ENCODE assay signal across 18 cellular contexts in the genomic region with DNA sequence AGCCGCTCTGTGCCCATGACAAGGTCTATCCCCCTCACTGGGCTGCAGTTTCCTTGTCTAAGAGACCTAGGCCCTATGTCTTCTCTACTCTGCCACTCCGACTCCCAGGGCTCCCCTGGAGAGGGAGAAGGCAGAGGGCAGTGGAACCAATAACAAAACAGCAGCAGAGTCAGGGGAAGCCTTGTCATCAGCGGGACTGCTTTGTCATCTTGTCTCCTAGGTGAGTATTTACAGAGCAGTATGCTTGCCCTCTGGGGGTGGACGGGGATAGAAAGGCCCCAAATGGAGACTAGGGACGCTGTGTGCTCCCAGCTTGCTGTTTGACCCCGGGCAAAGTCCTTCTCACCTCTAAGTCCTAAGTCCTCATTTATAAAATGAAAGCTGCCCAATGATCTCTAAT.
DNase-seq lines count a peak whose midpoint lies in the region; ATAC-seq and TF ChIP-seq lines count a peak whose summit lies in the region.
"Had no signal": no experiment of that assay in that cellular context is flagged by ENCODE, and none has a peak within 500 bp of the region (broad histone marks: within the 10 kb centered on the region; RNA-seq: fewer than 3 reads in every experiment).

No MANE protein-coding gene starts in this region.

- no peaks in the 10 kb centered on the region for H3K27me3 ChIP-seq in Karpas-422 (ENCODE audit: low read length)
- H3K27me3 ChIP-seq in GM23248 (replicated peaks; ENCODE audit: insufficient read depth), result peaks cover 6% of the 10 kb centered on the region

- WGBS in GM23248 (ENCODE audit: low coverage in 1 of 2, low lambda C conversion rate in 2 of 2, missing lambda C conversion rate in 2 of 2), 2 experiments, result 39 to 41% methylated on average over 6 of the region's 6 CpGs

- H3K4me1 Mint-ChIP-seq in WTC11, result peaks cover 4% of the 10 kb centered on the region
- H3K4me1 Mint-ChIP-seq in stimulated activated effector memory CD8-positive, alpha-beta T cell treated with anti-CD3 and anti-CD28 coated beads, Interleukin-12 subunit alpha, Interleukin-12 subunit beta, amount 100 ng/mL, for 72 hours, result no peaks in the 10 kb centered on the region
- H3K4me1 Mint-ChIP-seq: CD4-positive, alpha-beta memory T cell had no signal

- H3K27me3 Mint-ChIP-seq in WTC11 (ENCODE audit: low read depth), result no peaks in the 10 kb centered on the region

- no peaks in the 10 kb centered on the region for H3K9me2 ChIP-seq in Karpas-422 (replicated peaks; ENCODE audit: insufficient read depth, low read length)
- H3K9me2 ChIP-seq in GM23248 (ENCODE audit: insufficient read depth), result no peaks in the 10 kb centered on the region

- H3K27ac Mint-ChIP-seq in WTC11, result no peak overlapping the region
- H3K27ac Mint-ChIP-seq in stimulated activated effector memory CD8-positive, alpha-beta T cell treated with anti-CD3 and anti-CD28 coated beads, Interleukin-12 subunit alpha, Interleukin-12 subunit beta, amount 100 ng/mL, for 72 hours, result no peak overlapping the region
- H3K27ac Mint-ChIP-seq: CD4-positive, alpha-beta memory T cell; HFFc6 had no signal

- H3K9ac ChIP-seq in Karpas-422 (ENCODE audit: low read length) (no peak overlapping the region), GM23248 (no peak overlapping the region)

- no peak for TF ChIP-seq CTCF in WTC11 (IDR thresholded peaks at IDR 0.05)

- H3K36me3 ChIP-seq in Karpas-422 (ENCODE audit: insufficient read depth, low read length), result no peaks in the 10 kb centered on the region
- H3K36me3 ChIP-seq in GM23248 (ENCODE audit: low read depth), result no peaks in the 10 kb centered on the region
- H3K36me3 ChIP-seq: HAP-1 had no signal

- H3K4me3 ChIP-seq in Karpas-422 (ENCODE audit: low read length) (no peak overlapping the region), GM23248 (no peak overlapping the region)
- H3K4me3 ChIP-seq: GM12878, HAP-1 had no signal

- no peaks in the 10 kb centered on the region for H3F3A ChIP-seq in GM23248 (ENCODE audit: insufficient read depth)

- no peaks in the 10 kb centered on the region for H3K9me3 ChIP-seq in Karpas-422 (ENCODE audit: low read length)
- no peaks in the 10 kb centered on the region for H3K9me3 ChIP-seq in GM23248 (ENCODE audit: low read depth)
- H3K9me3 ChIP-seq: HAP-1 had no signal

- DNase-seq in Karpas-422 (peak; percentile 27), WTC11 (ENCODE audit: low spot score) (no peak), iPS-NIHi7 (ENCODE audit: extremely low spot score) (peak; percentile 26), NCI-H226 (no peak), NCI-H146 treated with DMSO at 0.1 percent for 48 hours (lab: John Stamatoyannopoulos, UW; ENCODE audit: unreplicated experiment) (no peak), GM23248 (no peak)
- DNase-seq in stimulated activated effector memory CD8-positive, alpha-beta T cell treated with anti-CD3 and anti-CD28 coated beads, Interleukin-12 subunit alpha, Interleukin-12 subunit beta, amount 100 ng/mL, for 72 hours (ENCODE audit: low spot score in 2 of 2), result no peak
- DNase-seq in effector CD8-positive, alpha-beta T cell (lab: John Stamatoyannopoulos, UW), result no peak
- DNase-seq: C1 segment of cervical spinal cord; Calu3; CD4-positive, alpha-beta memory T cell; COR-L47; DMS53; DMS79 treated with DMSO at 0.1 percent for 48 hours; GOT3; HFFc6 had no signal

- H3K9me3 Mint-ChIP-seq in WTC11, result peaks cover 8% of the 10 kb centered on the region; the same call in 1 of the 2 replicates
- peaks cover 2% of the 10 kb centered on the region for H3K9me3 Mint-ChIP-seq in stimulated activated effector memory CD8-positive, alpha-beta T cell treated with anti-CD3 and anti-CD28 coated beads, Interleukin-12 subunit alpha, Interleukin-12 subunit beta, amount 100 ng/mL, for 72 hours

- H3K4me3 Mint-ChIP-seq in WTC11, result no peak overlapping the region
- no peak overlapping the region for H3K4me3 Mint-ChIP-seq in stimulated activated effector memory CD8-positive, alpha-beta T cell treated with anti-CD3 and anti-CD28 coated beads, Interleukin-12 subunit alpha, Interleukin-12 subunit beta, amount 100 ng/mL, for 72 hours
- H3K4me3 Mint-ChIP-seq: CD4-positive, alpha-beta memory T cell; HFFc6 had no signal

- in situ Hi-C loops in GM23248 (cut with MboI), result no loop called here

- H4K20me1 ChIP-seq in Karpas-422 (ENCODE audit: insufficient read depth, low read depth, low read length) (no peaks in the 10 kb centered on the region), GM23248 (ENCODE audit: insufficient read depth) (no peaks in the 10 kb centered on the region)

- POLR2A ChIA-PET in WTC11 (lab: Charles Lee), result no interaction called here

- ATAC-seq in WTC11, result peak; percentile 41; the same call in 1 of the 2 replicates
- ATAC-seq in stimulated activated effector memory CD8-positive, alpha-beta T cell treated with anti-CD3 and anti-CD28 coated beads, Interleukin-12 subunit alpha, Interleukin-12 subunit beta, amount 100 ng/mL, for 72 hours, result peak; percentile 19
- ATAC-seq: GM12878 had no signal

- no peaks in the 10 kb centered on the region for H3K36me3 Mint-ChIP-seq in WTC11
- no peaks in the 10 kb centered on the region for H3K36me3 Mint-ChIP-seq in stimulated activated effector memory CD8-positive, alpha-beta T cell treated with anti-CD3 and anti-CD28 coated beads, Interleukin-12 subunit alpha, Interleukin-12 subunit beta, amount 100 ng/mL, for 72 hours
- H3K36me3 Mint-ChIP-seq: CD4-positive, alpha-beta memory T cell had no signal

- no peaks in the 10 kb centered on the region for H3K79me2 ChIP-seq in Karpas-422 (ENCODE audit: low read length)
- H3K79me2 ChIP-seq in GM23248 (ENCODE audit: insufficient read depth), result no peaks in the 10 kb centered on the region

- CTCF ChIA-PET in WTC11 (lab: Charles Lee), result interaction anchor here (0.7 kb wide), 1 partner anchor 753 kb away, joined by 3 read pairs; no protein-coding TSS in a partner anchor

- H2AFZ ChIP-seq in Karpas-422 (ENCODE audit: low read length), result no peak overlapping the region
- no peak overlapping the region for H2AFZ ChIP-seq in GM23248

- H3K27ac ChIP-seq in Karpas-422 (ENCODE audit: low read length) (no peak overlapping the region), GM23248 (no peak overlapping the region)

- H3K4me1 ChIP-seq in Karpas-422 (ENCODE audit: low read length), result peaks cover 29% of the 10 kb centered on the region
- 0 out of 2 replicates have a peak, but pooled peaks cover 6% of the 10 kb centered on the region for H3K4me1 ChIP-seq in GM23248 (ENCODE audit: insufficient read depth)
- H3K4me1 ChIP-seq: HAP-1 had no signal

- no peak overlapping the region for H3K4me2 ChIP-seq in Karpas-422 (ENCODE audit: low read depth, low read length, poor library complexity, severe bottlenecking)
- no peak overlapping the region for H3K4me2 ChIP-seq in GM23248 (ENCODE audit: unreplicated experiment)

TF ChIP-seq in WTC11, 78 proteins besides CTCF, POLR2A, EP300 and RAD21:
- TF ChIP-seq NFE2L1 (CRISPR knock-in tag; IDR thresholded peaks at IDR 0.05) (no peak), IRF2 (CRISPR knock-in tag; IDR thresholded peaks at IDR 0.05; ENCODE audit: borderline replicate concordance, low read depth) (no peak)
- TF ChIP-seq, protein P1, sequence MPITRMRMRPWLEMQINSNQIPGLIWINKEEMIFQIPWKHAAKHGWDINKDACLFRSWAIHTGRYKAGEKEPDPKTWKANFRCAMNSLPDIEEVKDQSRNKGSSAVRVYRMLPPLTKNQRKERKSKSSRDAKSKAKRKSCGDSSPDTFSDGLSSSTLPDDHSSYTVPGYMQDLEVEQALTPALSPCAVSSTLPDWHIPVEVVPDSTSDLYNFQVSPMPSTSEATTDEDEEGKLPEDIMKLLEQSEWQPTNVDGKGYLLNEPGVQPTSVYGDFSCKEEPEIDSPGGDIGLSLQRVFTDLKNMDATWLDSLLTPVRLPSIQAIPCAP (CRISPR knock-in tag; IDR thresholded peaks at IDR 0.05), result no peak

Comparison
In these comparisons a context has a peak if more than half of its experiments do, and no peak if none do; other contexts are left out.
1. DNase-seq: peak in Karpas-422 (single experiment) and iPS-NIHi7 (single experiment); none in WTC11 (single experiment), stimulated activated effector memory CD8-positive, alpha-beta T cell treated with anti-CD3 and anti-CD28 coated beads, Interleukin-12 subunit alpha, Interleukin-12 subunit beta, amount 100 ng/mL, for 72 hours (0 of 2), NCI-H226 (single experiment), NCI-H146 treated with DMSO at 0.1 percent for 48 hours (single experiment), effector CD8-positive, alpha-beta T cell (single experiment) and GM23248 (single experiment).